ENCODE assay signal across 8 cellular contexts in genomic region chr19:41264581-41265375, GRCh38. TPM values are rescaled to one million over a fixed set of nuclear protein-coding genes. Genes with fewer than 3 reads are reported as not detected.
DNase-seq lines count a peak whose midpoint lies in the region; ATAC-seq, FAIRE-seq and TF ChIP-seq lines count a peak whose summit lies in the region.

No MANE protein-coding gene starts in this region.

- H3K36me3 ChIP-seq in SU-DHL-6 (ENCODE audit: low read length) (peaks cover 5% of the 10 kb centered on the region), ascending aorta (peaks cover 25 to 32% of the 10 kb centered on the region in 2 donors), small intestine (ENCODE audit: control insufficient read depth in 2 of 2, insufficient read depth in 2 of 2, low read length in 2 of 2) (peaks cover 7 to 8% of the 10 kb centered on the region in 2 donors)

- H3K4me1 ChIP-seq in ascending aorta (peaks cover 9 to 22% of the 10 kb centered on the region in 2 donors), small intestine (ENCODE audit: control insufficient read depth in 2 of 2, insufficient read depth in 1 of 2, low read depth in 1 of 2, low read length in 1 of 2) (peaks cover 0 to 5% of the 10 kb centered on the region in 2 donors)

- H3K4me2 ChIP-seq in SU-DHL-6 (ENCODE audit: low read depth, low read length, poor library complexity, severe bottlenecking), result peak overlapping the region; percentile 93

- peaks cover 91% of the 10 kb centered on the region for H3K36me3 Mint-ChIP-seq in Calu3 (ENCODE audit: insufficient read depth, unreplicated experiment)

- H3K4me3 ChIP-seq in SU-DHL-6 (ENCODE audit: insufficient read depth, low read length, poor library complexity, severe bottlenecking), result peak overlapping the region; percentile 93
- H3K4me3 ChIP-seq in ascending aorta, result peak overlapping the region; percentile 81 to 82
- H3K4me3 ChIP-seq in iPS-11a (ENCODE audit: low read depth, low read length), result peak overlapping the region; percentile 88
- peak overlapping the region; percentile 96 to 98 for H3K4me3 ChIP-seq in small intestine (ENCODE audit: low read depth in 1 of 2, low read length in 2 of 2)

- CTCF ChIA-PET in Calu3 (lab: Charles Lee), result interaction anchor here (0.6 to 1.9 kb wide), 10 partner anchors 24 to 273 kb away, joined by 3 to 20 read pairs (median 6); partner anchors contain the start of genes B9D2 and CYP2B6

- TF ChIP-seq CTCF in Calu3 (IDR thresholded peaks at IDR 0.05; ENCODE audit: unreplicated experiment) (no peak), SU-DHL-6 (IDR thresholded peaks at IDR 0.05; ENCODE audit: insufficient read depth, low read length, poor library complexity, severe bottlenecking) (no peak), ascending aorta (IDR thresholded peaks at IDR 0.05) (no peak)

- H3K27me3 ChIP-seq in SU-DHL-6 (ENCODE audit: low read length) (no peaks in the 10 kb centered on the region), ascending aorta (no peaks in the 10 kb centered on the region), small intestine (ENCODE audit: control insufficient read depth in 2 of 2, insufficient read depth in 2 of 2, low read length in 2 of 2) (no peaks in the 10 kb centered on the region)

- H3K9ac ChIP-seq in SU-DHL-6 (ENCODE audit: low read length), result peak overlapping the region; percentile 100

- no peaks in the 10 kb centered on the region for H4K20me1 ChIP-seq in SU-DHL-6 (ENCODE audit: low read depth, low read length)

- 0 to 1% (median 1%) methylated on average over 45 to 75 of the region's 75 CpGs for WGBS in small intestine, 3 donors

- no peaks in the 10 kb centered on the region for H3K9me2 ChIP-seq in SU-DHL-6 (replicated peaks; ENCODE audit: insufficient read depth, low read length)

- peak overlapping the region; percentile 87 for H3K27ac ChIP-seq in SU-DHL-6 (ENCODE audit: low read depth, low read length)
- peak overlapping the region; percentile 94 to 97 for H3K27ac ChIP-seq in ascending aorta
- H3K27ac ChIP-seq in small intestine (ENCODE audit: low read depth in 1 of 2, low read length in 1 of 2), result peak overlapping the region; percentile 96 to 99

- no peaks in the 10 kb centered on the region for H3K9me3 ChIP-seq in SU-DHL-6 (ENCODE audit: insufficient read depth, low read length)
- H3K9me3 ChIP-seq in ascending aorta, result no peaks in the 10 kb centered on the region
- H3K9me3 ChIP-seq in small intestine (ENCODE audit: control insufficient read depth, low read depth), result no peaks in the 10 kb centered on the region

- intact Hi-C loops in Calu3 (cut with micrococcal nuclease; ENCODE audit: unreplicated experiment), result loop anchor here (5.0 kb wide), 1 partner anchor 37 kb away; no protein-coding TSS in a partner anchor
- intact Hi-C loops in ascending aorta (cut with DNase I), result loop anchor here (5.0 to 10.0 kb wide), 6 partner anchors 490 to 1420 kb away; partner anchors contain the start of genes AKT2, COQ8B, FBL and GRIK5

- peaks cover 51% of the 10 kb centered on the region for H3K79me2 ChIP-seq in SU-DHL-6 (ENCODE audit: insufficient read depth, low read length)

- no peak for FAIRE-seq in small intestine (lab: Jason Lieb, UNC)

- DNase-seq in Calu3 (peak; percentile 60), ascending aorta (ENCODE audit: low spot score in 2 of 2) (peak in 1 of 2 donors; percentile 70), small intestine (peak; percentile 44)

- peak overlapping the region; percentile 100 for H3K27ac Mint-ChIP-seq in Calu3 (ENCODE audit: unreplicated experiment)

- no peaks in the 10 kb centered on the region for H3K9me3 Mint-ChIP-seq in Calu3 (ENCODE audit: low read depth, unreplicated experiment)

- ATAC-seq in HG03565 (IDR thresholded peaks at IDR 0.05; ENCODE audit: unreplicated experiment) (peak; percentile 4), GM19455 (IDR thresholded peaks at IDR 0.05; ENCODE audit: unreplicated experiment) (no peak), HG02970 (IDR thresholded peaks at IDR 0.05; ENCODE audit: low FRiP score, unreplicated experiment) (no peak)

- peaks cover 40% of the 10 kb centered on the region for H3K4me1 Mint-ChIP-seq in Calu3 (ENCODE audit: low read depth, unreplicated experiment)

- H3K27me3 Mint-ChIP-seq in Calu3 (ENCODE audit: unreplicated experiment), result peaks cover 12% of the 10 kb centered on the region

- H3K4me3 Mint-ChIP-seq in Calu3 (ENCODE audit: low read depth, unreplicated experiment), result peak overlapping the region; percentile 95

- peaks cover 11% of the 10 kb centered on the region; the same call in 1 of the 2 replicates for H3F3A ChIP-seq in SU-DHL-6 (ENCODE audit: insufficient read depth)

- H2AFZ ChIP-seq in SU-DHL-6 (ENCODE audit: low read depth, low read length, severe bottlenecking), result no peak overlapping the region

- BruUV-seq in Calu3 (replicated peaks; lab: Mats Ljungman, UMichigan), result no TSS peak

RNA-seq across cellular contexts. Expression of gene HNRNPUL1, which starts 0.6 kb away (rescaled TPM):
- total RNA-seq in Calu3 (2022) (320 and 370 TPM in 2 replicates), ascending aorta (81.1 TPM)
- polyA plus RNA-seq in small intestine, result 100 to 1,000 TPM in 1 of 3 donors, 10 to 100 TPM in 2; 76.3 to 117 (median 80.8) TPM

RNA-seq across cellular contexts. Expression of gene CCDC97, which starts 45.2 kb away (rescaled TPM):
- total RNA-seq in Calu3 (2022) (45.8 and 48.0 TPM in 2 replicates), ascending aorta (18.4 TPM)
- polyA plus RNA-seq in small intestine, result 10 to 100 TPM; 11.1 to 18.0 (median 11.6) TPM

RNA-seq across cellular contexts. Expression of gene AXL, which starts 45.8 kb away (rescaled TPM):
- total RNA-seq in Calu3 (2022) (107 and 118 TPM in 2 replicates), ascending aorta (122 TPM)
- polyA plus RNA-seq in small intestine, result 10 to 100 TPM in 1 of 3 donors, 1 to 10 TPM in 1, under 1 TPM in 1; 0.67 to 12.0 (median 2.2) TPM
